ENCODE assay signal across 14 cellular contexts in genomic region chr4:76772498-76773106, GRCh38.
DNase-seq lines count a peak whose midpoint lies in the region; ATAC-seq and TF ChIP-seq lines count a peak whose summit lies in the region.
"Had no signal": no experiment of that assay in that cellular context is flagged by ENCODE, and none has a peak within 500 bp of the region (broad histone marks: within the 10 kb centered on the region; RNA-seq: fewer than 3 reads in every experiment).

No MANE protein-coding gene starts in this region.

- H3K27ac Mint-ChIP-seq in stimulated activated memory B cell treated with anti-CD40 and anti-IgM and Interleukin-4, amounts not matched to agents 10 μg/mL and 1 μg/mL and 100 μg/mL, for 72 hours, result no peak overlapping the region
- no peak overlapping the region for H3K27ac Mint-ChIP-seq in activated CD8-positive, alpha-beta memory T cell treated with anti-CD3 and anti-CD28 coated beads, Interleukin-2, amount 10 ng/mL, durations not matched to agents 7 days and 5 days
- H3K27ac Mint-ChIP-seq: neural progenitor cell had no signal

- no peaks in the 10 kb centered on the region for H3K4me1 ChIP-seq in hepatocyte (ENCODE audit: insufficient read depth)
- H3K4me1 ChIP-seq: neural progenitor cell, tibial artery had no signal

- no peak overlapping the region for H2AFZ ChIP-seq in hepatocyte
- H2AFZ ChIP-seq: neural progenitor cell had no signal

- no peaks in the 10 kb centered on the region for H3K27me3 ChIP-seq in hepatocyte
- H3K27me3 ChIP-seq: MG63, neural progenitor cell, tibial artery had no signal

- no peak overlapping the region for H3K27ac ChIP-seq in hepatocyte
- H3K27ac ChIP-seq: neural progenitor cell, tibial artery had no signal

- peaks cover 9% of the 10 kb centered on the region for H3K4me1 Mint-ChIP-seq in stimulated activated memory B cell treated with anti-CD40 and anti-IgM and Interleukin-4, amounts not matched to agents 10 μg/mL and 1 μg/mL and 100 μg/mL, for 72 hours
- peaks cover 4% of the 10 kb centered on the region for H3K4me1 Mint-ChIP-seq in activated CD8-positive, alpha-beta memory T cell treated with anti-CD3 and anti-CD28 coated beads, Interleukin-2, amount 10 ng/mL, durations not matched to agents 7 days and 5 days

- H4K20me1 ChIP-seq in hepatocyte (ENCODE audit: insufficient read depth, poor library complexity, severe bottlenecking), result no peaks in the 10 kb centered on the region

- TF ChIP-seq CTCF in GM12864 (IDR thresholded peaks at IDR 0.05; ENCODE audit: low read depth, low read length, missing control alignments) (no peak), hepatocyte (IDR thresholded peaks at IDR 0.05; ENCODE audit: poor library complexity) (no peak)

- H3K36me3 ChIP-seq in hepatocyte (replicated peaks; ENCODE audit: insufficient read depth, low read depth), result no peaks in the 10 kb centered on the region

- no peak overlapping the region for H3K4me2 ChIP-seq in hepatocyte
- H3K4me2 ChIP-seq: neural progenitor cell had no signal

- H3K4me3 ChIP-seq in GM12864 (ENCODE audit: low read depth, low read length), result no peak overlapping the region
- H3K4me3 ChIP-seq in hepatocyte, result no peak overlapping the region
- H3K4me3 ChIP-seq: MG63, neural progenitor cell, tibial artery had no signal

- no peak overlapping the region for H3K4me3 Mint-ChIP-seq in stimulated activated memory B cell treated with anti-CD40 and anti-IgM and Interleukin-4, amounts not matched to agents 10 μg/mL and 1 μg/mL and 100 μg/mL, for 72 hours
- no peak overlapping the region for H3K4me3 Mint-ChIP-seq in activated CD8-positive, alpha-beta memory T cell treated with anti-CD3 and anti-CD28 coated beads, Interleukin-2, amount 10 ng/mL, durations not matched to agents 7 days and 5 days
- H3K4me3 Mint-ChIP-seq: activated T-cell treated with anti-CD3 and anti-CD28 coated beads, Interleukin-2, amount 50 U/mL, for 4 hours; neural progenitor cell had no signal

- peaks cover 3% of the 10 kb centered on the region for H3K9me3 Mint-ChIP-seq in stimulated activated memory B cell treated with anti-CD40 and anti-IgM and Interleukin-4, amounts not matched to agents 10 μg/mL and 1 μg/mL and 100 μg/mL, for 72 hours
- peaks cover 2% of the 10 kb centered on the region for H3K9me3 Mint-ChIP-seq in activated CD8-positive, alpha-beta memory T cell treated with anti-CD3 and anti-CD28 coated beads, Interleukin-2, amount 10 ng/mL, durations not matched to agents 7 days and 5 days (ENCODE audit: low read depth)
- H3K9me3 Mint-ChIP-seq: activated T-cell treated with anti-CD3 and anti-CD28 coated beads, Interleukin-2, amount 50 U/mL, for 4 hours had no signal

- H3K9me2 ChIP-seq in hepatocyte (replicated peaks; ENCODE audit: insufficient read depth), result no peaks in the 10 kb centered on the region

- H3K27me3 Mint-ChIP-seq in stimulated activated memory B cell treated with anti-CD40 and anti-IgM and Interleukin-4, amounts not matched to agents 10 μg/mL and 1 μg/mL and 100 μg/mL, for 72 hours, result peaks cover 21% of the 10 kb centered on the region
- peaks cover 14% of the 10 kb centered on the region for H3K27me3 Mint-ChIP-seq in activated CD8-positive, alpha-beta memory T cell treated with anti-CD3 and anti-CD28 coated beads, Interleukin-2, amount 10 ng/mL, durations not matched to agents 7 days and 5 days

- H3K36me3 Mint-ChIP-seq in stimulated activated memory B cell treated with anti-CD40 and anti-IgM and Interleukin-4, amounts not matched to agents 10 μg/mL and 1 μg/mL and 100 μg/mL, for 72 hours, result no peaks in the 10 kb centered on the region
- no peaks in the 10 kb centered on the region for H3K36me3 Mint-ChIP-seq in activated CD8-positive, alpha-beta memory T cell treated with anti-CD3 and anti-CD28 coated beads, Interleukin-2, amount 10 ng/mL, durations not matched to agents 7 days and 5 days

- 66% methylated on average over 5 of the region's 5 CpGs for WGBS in hepatocyte (ENCODE audit: low lambda C conversion rate, missing lambda C conversion rate)

- peaks cover under 1% of the 10 kb centered on the region for H3K79me2 ChIP-seq in hepatocyte

- no peaks in the 10 kb centered on the region for H3K9me3 ChIP-seq in hepatocyte (ENCODE audit: low read depth)
- H3K9me3 ChIP-seq: MG63, tibial artery had no signal

- DNase-seq in GM12864 (ENCODE audit: low read depth) (peak; percentile 42), HCEC 1CT (peak; percentile 48), RPMI7951 (ENCODE audit: low read depth) (peak; percentile 57), hepatocyte (ENCODE audit: low spot score) (peak; percentile 46)
- no peak for DNase-seq in activated CD8-positive, alpha-beta memory T cell treated with anti-CD3 and anti-CD28 coated beads, Interleukin-2, amount 10 ng/mL, durations not matched to agents 7 days and 5 days
- DNase-seq in activated CD8-positive, alpha-beta memory T cell treated with anti-CD3 and anti-CD28 coated beads, Interleukin-2, amount 50 U/mL, for 48 hours, result no peak
- DNase-seq: activated T-cell treated with anti-CD3 and anti-CD28 coated beads, Interleukin-2, amount 50 U/mL, for 4 hours; MG63; NK-92 treated with Interleukin-12 subunit alpha and Interleukin-12 subunit beta, amount 100 ng/mL, for 24 hours; T-helper 2 cell; tibial artery had no signal

- CTCF ChIA-PET in activated CD8-positive, alpha-beta memory T cell treated with anti-CD3 and anti-CD28 coated beads, Interleukin-2, amount 10 ng/mL, durations not matched to agents 7 days and 5 days (lab: Charles Lee), result interaction anchor here (1.0 to 1.1 kb wide), 2 partner anchors 13 to 17 kb away, joined by 3 read pairs; no protein-coding TSS in a partner anchor

- no peak for ATAC-seq in stimulated activated memory B cell treated with anti-CD40 and anti-IgM and Interleukin-4, amounts not matched to agents 10 μg/mL and 1 μg/mL and 100 μg/mL, for 72 hours
- no peak for ATAC-seq in activated CD8-positive, alpha-beta memory T cell treated with anti-CD3 and anti-CD28 coated beads, Interleukin-2, amount 10 ng/mL, durations not matched to agents 7 days and 5 days
- ATAC-seq in HG03460 (IDR thresholded peaks at IDR 0.05; ENCODE audit: unreplicated experiment), result no peak
- ATAC-seq: activated T-cell treated with anti-CD3 and anti-CD28 coated beads, Interleukin-2, amount 50 U/mL, for 4 hours had no signal

Comparison
In these comparisons a context has a peak if more than half of its experiments do, and no peak if none do; other contexts are left out.
1. DNase-seq: peak in GM12864 (single experiment), HCEC 1CT (single experiment), RPMI7951 (single experiment) and hepatocyte (single experiment); none in activated CD8-positive, alpha-beta memory T cell treated with anti-CD3 and anti-CD28 coated beads, Interleukin-2, amount 10 ng/mL, durations not matched to agents 7 days and 5 days (single experiment) and activated CD8-positive, alpha-beta memory T cell treated with anti-CD3 and anti-CD28 coated beads, Interleukin-2, amount 50 U/mL, for 48 hours (single experiment).